Comparison of ENCODE assay signal across 8 cellular contexts in genomic region chr5:72366324-72366976, GRCh38. TPM values are rescaled to one million over a fixed set of nuclear protein-coding genes. Genes with fewer than 3 reads are reported as not detected.
DNase-seq lines count a peak whose midpoint lies in the region; ATAC-seq and TF ChIP-seq lines count a peak whose summit lies in the region.

No MANE protein-coding gene starts in this region.

- H3K36me3 ChIP-seq in OCI-LY7 (ENCODE audit: insufficient read depth, low read length) (peaks cover 28% of the 10 kb centered on the region), ascending aorta (peaks cover 0 to 12% of the 10 kb centered on the region in 2 donors)

- POLR2A ChIA-PET in OCI-LY7 (lab: Charles Lee): no interaction called here

- no peaks in the 10 kb centered on the region for H3K27me3 ChIP-seq in ascending aorta
- no peaks in the 10 kb centered on the region for H3K27me3 ChIP-seq in right cardiac atrium (ENCODE audit: control insufficient read depth, insufficient read depth)

- no peak overlapping the region for H2AFZ ChIP-seq in OCI-LY7 (ENCODE audit: low read length)

- H3K27ac ChIP-seq in OCI-LY7 (ENCODE audit: low read depth, low read length, poor library complexity, severe bottlenecking) (no peak overlapping the region), ascending aorta (peak overlapping the region in 1 of 2 donors; percentile 10), right cardiac atrium (ENCODE audit: low read length) (no peak overlapping the region)

- H3K9me2 ChIP-seq in OCI-LY7 (ENCODE audit: insufficient read depth, low read length): no peaks in the 10 kb centered on the region

- H3K9me3 ChIP-seq in OCI-LY7 (ENCODE audit: low read length) (no peaks in the 10 kb centered on the region), ascending aorta (no peaks in the 10 kb centered on the region), right cardiac atrium (ENCODE audit: control insufficient read depth, low read length) (no peaks in the 10 kb centered on the region)

- CTCF ChIA-PET in OCI-LY7 (lab: Charles Lee; ENCODE audit: unreplicated experiment): no interaction called here

- no peaks in the 10 kb centered on the region for H3K79me2 ChIP-seq in OCI-LY7 (ENCODE audit: insufficient read depth, low read depth, low read length)

- intact Hi-C loops in OCI-LY7 (cut with micrococcal nuclease; ENCODE audit: unreplicated experiment): loop anchor here (5.0 kb wide), 2 partner anchors 156 to 451 kb away; partner anchors contain the start of gene TNPO1
- intact Hi-C loops in ascending aorta (cut with DNase I): loop anchor here (1.0 to 10.0 kb wide), 4 partner anchors 36 to 478 kb away; partner anchors contain the start of gene TNPO1
- intact Hi-C loops in right cardiac atrium (cut with DNase I): loop anchor here in 3 of 4 donors (1.0 to 10.0 kb wide), 3 partner anchors 158 to 448 kb away; partner anchors contain the start of gene TNPO1 (in 2 of the 3)
- intact Hi-C loops in sciatic nerve (cut with DNase I): loop anchor here (10.0 kb wide), 1 partner anchor 148 kb away; no protein-coding TSS in a partner anchor
- intact Hi-C loops in posterior vena cava (cut with DNase I): loop anchor here in 1 of 2 donors (5.0 kb wide), 1 partner anchor 156 kb away; no protein-coding TSS in a partner anchor

- DNase-seq in EH (ENCODE audit: low read depth) (peak; percentile 84), HUDEP-2 (lab: John Stamatoyannopoulos, UW; ENCODE audit: unreplicated experiment in 76 of 76) (peak in 61 of 76 experiments; percentile 1 to 73 (median 25)), OCI-LY7 (ENCODE audit: low spot score) (peak; percentile 72), ascending aorta (ENCODE audit: low spot score in 2 of 2) (peak in 1 of 2 donors; percentile 90), right cardiac atrium (peak; percentile 44 to 83 (median 56)), sciatic nerve (ENCODE audit: low spot score) (peak; percentile 80), posterior vena cava (ENCODE audit: low spot score) (no peak)

- ATAC-seq in GM21381 (IDR thresholded peaks at IDR 0.05; ENCODE audit: unreplicated experiment) (peak; percentile 72), right cardiac atrium (peak; percentile 89 to 90), sciatic nerve (peak; percentile 88)

- H3K4me2 ChIP-seq in OCI-LY7 (ENCODE audit: low read length): no peak overlapping the region

- no peaks in the 10 kb centered on the region for H4K20me1 ChIP-seq in OCI-LY7 (ENCODE audit: insufficient read depth, low read length)

- TF ChIP-seq CTCF in OCI-LY7 (conservative IDR thresholded peaks at IDR 0.05; ENCODE audit: low read length) (peak; percentile 88), ascending aorta (IDR thresholded peaks at IDR 0.05) (peak; percentile 77 to 86 (median 82))

- H3K4me3 ChIP-seq in OCI-LY7 (ENCODE audit: low read depth, low read length, poor library complexity, severe bottlenecking): no peak overlapping the region
- H3K4me3 ChIP-seq in ascending aorta: no peak overlapping the region
- H3K4me3 ChIP-seq in right cardiac atrium (ENCODE audit: low read length): no peak overlapping the region

- WGBS in right cardiac atrium: 27% methylated on average over 7 of the region's 7 CpGs

- no peaks in the 10 kb centered on the region for H3K4me1 ChIP-seq in OCI-LY7 (ENCODE audit: insufficient read depth, low read length, poor library complexity, severe bottlenecking)
- H3K4me1 ChIP-seq in ascending aorta: peaks cover 0 to 23% of the 10 kb centered on the region in 2 donors
- no peaks in the 10 kb centered on the region for H3K4me1 ChIP-seq in right cardiac atrium (ENCODE audit: control insufficient read depth, insufficient read depth, low read length)

- BruUV-seq in OCI-LY7 (replicated peaks; lab: Mats Ljungman, UMichigan): no TSS peak

RNA-seq across cellular contexts. Expression of gene PTCD2, which starts 46.3 kb away (rescaled TPM):
- 11.7 and 14.1 TPM in 2 replicates for total RNA-seq in OCI-LY7 (2014; rRNA removed; shearing (Covaris generic))
- 15.5 and 17.9 TPM in 2 replicates for total RNA-seq in OCI-LY7 (2022)
- 0.85 TPM for total RNA-seq in ascending aorta
- total RNA-seq in right cardiac atrium: 10 to 100 TPM; 10.1 to 14.0 (median 12.7) TPM
- polyA plus RNA-seq in right cardiac atrium: 6.9 TPM
- total RNA-seq in sciatic nerve: 10.5 TPM
- total RNA-seq in posterior vena cava: 1 to 10 TPM; 6.6 to 9.9 TPM

RNA-seq across cellular contexts. Expression of gene MRPS27, which starts 46.4 kb away (rescaled TPM):
- total RNA-seq in OCI-LY7 (2014; rRNA removed; shearing (Covaris generic)): 54.1 and 62.6 TPM in 2 replicates
- 70.9 and 74.6 TPM in 2 replicates for total RNA-seq in OCI-LY7 (2022)
- 28.2 TPM for total RNA-seq in ascending aorta
- 10 to 100 TPM; 45.1 to 71.7 (median 61.2) TPM for total RNA-seq in right cardiac atrium
- 40.5 TPM for polyA plus RNA-seq in right cardiac atrium
- 39.5 TPM for total RNA-seq in sciatic nerve
- total RNA-seq in posterior vena cava: 10 to 100 TPM; 38.4 to 39.1 TPM
